In the genomic region with DNA sequence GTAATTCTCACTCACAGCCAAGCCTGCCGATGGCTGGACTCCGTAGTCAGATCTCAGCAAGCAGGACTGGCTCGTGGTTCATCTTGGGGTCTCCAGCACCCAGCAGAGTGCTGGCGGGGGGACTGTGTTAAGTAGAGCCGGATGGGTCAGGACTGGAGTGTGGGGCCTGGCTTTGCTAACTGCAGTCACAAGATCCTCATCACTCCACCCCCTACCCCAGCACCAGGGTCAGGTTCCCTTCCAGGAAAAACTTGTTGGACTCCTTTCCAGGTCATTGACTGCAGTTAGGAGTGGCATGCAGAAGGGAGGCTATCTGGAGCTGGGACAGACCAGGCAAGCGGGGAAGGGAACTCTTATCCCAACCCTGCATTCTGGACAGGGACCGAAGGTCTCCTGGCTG, we compare ENCODE assay signal across 2 cellular contexts.
A peak's percentile ranks its signal among the peaks of the same experiment; 100 is the strongest.
TF ChIP-seq lines count a peak whose summit lies in the region.

No MANE protein-coding gene starts in this region.

TF ChIP-seq in Ishikawa, 13 proteins besides CTCF, POLR2A, EP300 and RAD21:
- TF ChIP-seq TAF1 (IDR thresholded peaks at IDR 0.05; ENCODE audit: low read depth) (no peak), YY1 (IDR thresholded peaks at IDR 0.05; ENCODE audit: low read depth) (0 out of 2 replicates have a peak, but pooled peaks have one; percentile 27), REST (IDR thresholded peaks at IDR 0.05; ENCODE audit: low read depth) (no peak), CEBPB (IDR thresholded peaks at IDR 0.05) (no peak), ZBTB7A (IDR thresholded peaks at IDR 0.05; ENCODE audit: low read depth) (no peak; the same call in 1 of the 2 replicates), FOXM1 (IDR thresholded peaks at IDR 0.05; ENCODE audit: borderline replicate concordance, low read depth) (no peak), EGR1 (IDR thresholded peaks at IDR 0.05) (no peak), CREB1 (IDR thresholded peaks at IDR 0.05; ENCODE audit: low read depth) (no peak), NFIC (IDR thresholded peaks at IDR 0.05) (peak; percentile 62), TEAD4 (IDR thresholded peaks at IDR 0.05) (peak; percentile 72; the same call in 1 of the 2 replicates), TCF12 (IDR thresholded peaks at IDR 0.05; ENCODE audit: low read depth) (peak; percentile 67; the same call in 1 of the 2 replicates)
- TF ChIP-seq, protein P1, sequence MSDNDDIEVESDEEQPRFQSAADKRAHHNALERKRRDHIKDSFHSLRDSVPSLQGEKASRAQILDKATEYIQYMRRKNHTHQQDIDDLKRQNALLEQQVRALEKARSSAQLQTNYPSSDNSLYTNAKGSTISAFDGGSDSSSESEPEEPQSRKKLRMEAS (IDR thresholded peaks at IDR 0.05): peak; percentile 21; the same call in 1 of the 2 replicates
- TF ChIP-seq, protein P2, sequence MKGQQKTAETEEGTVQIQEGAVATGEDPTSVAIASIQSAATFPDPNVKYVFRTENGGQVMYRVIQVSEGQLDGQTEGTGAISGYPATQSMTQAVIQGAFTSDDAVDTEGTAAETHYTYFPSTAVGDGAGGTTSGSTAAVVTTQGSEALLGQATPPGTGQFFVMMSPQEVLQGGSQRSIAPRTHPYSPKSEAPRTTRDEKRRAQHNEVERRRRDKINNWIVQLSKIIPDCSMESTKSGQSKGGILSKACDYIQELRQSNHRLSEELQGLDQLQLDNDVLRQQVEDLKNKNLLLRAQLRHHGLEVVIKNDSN (IDR thresholded peaks at IDR 0.05): no peak

TF ChIP-seq in H1, 55 proteins besides CTCF, POLR2A, EP300 and RAD21:
- no peak for TF ChIP-seq ZNF274 (IDR thresholded peaks at IDR 0.05; ENCODE audit: borderline replicate concordance, extremely low read depth, low read length)
- TF ChIP-seq TCF12 (IDR thresholded peaks at IDR 0.05; ENCODE audit: low read depth, low read length): no peak
- TF ChIP-seq SP1 (IDR thresholded peaks at IDR 0.05; ENCODE audit: low read depth, low read length): no peak
- TF ChIP-seq ASH2L (IDR thresholded peaks at IDR 0.05; ENCODE audit: low read length): no peak
- no peak for TF ChIP-seq KDM1A (IDR thresholded peaks at IDR 0.05; ENCODE audit: borderline replicate concordance, low read length)
- TF ChIP-seq, protein P3, sequence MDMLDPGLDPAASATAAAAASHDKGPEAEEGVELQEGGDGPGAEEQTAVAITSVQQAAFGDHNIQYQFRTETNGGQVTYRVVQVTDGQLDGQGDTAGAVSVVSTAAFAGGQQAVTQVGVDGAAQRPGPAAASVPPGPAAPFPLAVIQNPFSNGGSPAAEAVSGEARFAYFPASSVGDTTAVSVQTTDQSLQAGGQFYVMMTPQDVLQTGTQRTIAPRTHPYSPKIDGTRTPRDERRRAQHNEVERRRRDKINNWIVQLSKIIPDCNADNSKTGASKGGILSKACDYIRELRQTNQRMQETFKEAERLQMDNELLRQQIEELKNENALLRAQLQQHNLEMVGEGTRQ (IDR thresholded peaks at IDR 0.05; ENCODE audit: low read length): no peak
- no peak for TF ChIP-seq RNF2 (IDR thresholded peaks at IDR 0.05; ENCODE audit: borderline replicate concordance, low read depth, low read length, missing control alignments, poor library complexity, severe bottlenecking)
- TF ChIP-seq POLR2AphosphoS5 (IDR thresholded peaks at IDR 0.05; ENCODE audit: low read depth, low read length): no peak
- no peak for TF ChIP-seq EZH2 (IDR thresholded peaks at IDR 0.05; ENCODE audit: low read depth, low read length, severe bottlenecking)
- TF ChIP-seq CTBP2 (IDR thresholded peaks at IDR 0.05; ENCODE audit: borderline replicate concordance, insufficient read depth, insufficient read length, low read length): no peak
- no peak for TF ChIP-seq JUND (IDR thresholded peaks at IDR 0.05; ENCODE audit: low read length)
- TF ChIP-seq BACH1 (IDR thresholded peaks at IDR 0.05; ENCODE audit: low read length): no peak
- no peak for TF ChIP-seq SAP30 (IDR thresholded peaks at IDR 0.05; ENCODE audit: insufficient read depth, insufficient replicate concordance, low read length)
